8 cellular contexts compared by ENCODE assay signal in the genomic region with DNA sequence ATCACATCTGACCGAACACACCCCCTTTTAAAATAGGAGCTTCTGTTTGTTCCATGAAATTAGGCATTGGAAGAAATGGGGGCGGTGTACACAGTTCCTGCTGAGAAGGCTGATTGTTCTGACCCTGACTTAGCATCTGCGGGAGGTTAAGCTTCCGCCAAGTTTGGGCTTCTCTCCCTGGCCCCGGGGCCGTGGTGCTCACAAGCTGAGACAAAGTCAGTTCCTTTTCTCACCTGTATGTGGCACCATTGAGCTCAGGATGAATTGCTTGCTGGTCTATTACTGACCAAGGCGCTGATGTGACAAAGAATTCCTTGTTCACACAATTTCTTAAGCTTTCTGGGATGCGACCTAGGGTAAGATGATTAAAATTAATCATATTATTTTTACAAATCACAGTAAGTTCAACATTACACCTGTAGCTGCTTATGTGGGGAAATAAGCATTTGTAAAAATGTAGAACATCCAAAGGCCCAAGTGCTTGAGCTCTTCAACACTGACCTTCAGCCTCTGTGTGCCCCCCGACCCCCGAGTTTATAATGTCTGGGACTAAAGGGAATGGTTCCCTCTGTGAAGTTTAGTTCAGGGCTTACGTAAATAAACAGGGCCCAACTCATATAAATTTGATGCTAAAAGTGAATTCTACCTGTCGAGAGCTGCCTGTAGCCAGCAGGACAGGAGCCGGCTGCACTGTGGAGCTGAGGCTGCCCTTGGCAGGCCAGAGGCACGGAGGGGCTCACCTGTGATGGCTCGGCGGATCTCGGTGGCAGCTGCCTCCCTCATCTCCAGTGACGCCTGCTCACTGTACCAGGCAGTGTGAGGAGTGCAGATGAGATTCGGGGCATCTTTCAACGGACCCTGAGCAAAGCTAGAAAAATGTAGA. TPM values are rescaled to one million over a fixed set of nuclear protein-coding genes. Genes with fewer than 3 reads are reported as not detected.
DNase-seq lines count a peak whose midpoint lies in the region; ATAC-seq, FAIRE-seq and TF ChIP-seq lines count a peak whose summit lies in the region.

No MANE protein-coding gene starts in this region.

- peaks cover 33% of the 10 kb centered on the region for H3K36me3 ChIP-seq in GM23248 (ENCODE audit: low read depth)
- no peaks in the 10 kb centered on the region for H3K36me3 ChIP-seq in GM12878 (ENCODE audit: control insufficient read depth in 2 of 2, insufficient read depth in 2 of 2, low read length in 1 of 2)

- CTCF ChIA-PET in GM12878 (lab: Yijun Ruan, JAX): interaction anchor here (0.8 to 2.7 kb wide), 23 partner anchors 9 to 637 kb away, joined by 3 to 13 read pairs (median 4); no protein-coding TSS in a partner anchor

- H3K27me3 ChIP-seq in GM23248 (replicated peaks; ENCODE audit: insufficient read depth) (no peaks in the 10 kb centered on the region), GM12878 (replicated peaks in 1 of 2; ENCODE audit: control insufficient read depth in 2 of 2, insufficient read depth in 2 of 2, low read length in 1 of 2) (no peaks in the 10 kb centered on the region)

- peak; percentile 29 to 52 (median 49) for TF ChIP-seq CTCF in GM12878 (IDR thresholded peaks at IDR 0.05 in 2 of 3, conservative IDR thresholded peaks at IDR 0.05 in 1 of 3; ENCODE audit: control insufficient read depth in 2 of 3, extremely low read depth in 1 of 3, insufficient read depth in 1 of 3, low read depth in 3 of 3, low read length in 3 of 3)

- no TSS peak for BruUV-seq in GM12878 (replicated peaks; lab: Mats Ljungman, UMichigan)

- DNase-seq in NCI-H1417 (lab: John Stamatoyannopoulos, UW) (peak; percentile 7 to 51 (median 18)), NCI-H1417 treated with DMSO at 0.1 percent for 48 hours (lab: John Stamatoyannopoulos, UW) (no peak), GM23248 (peak; percentile 80), NCI-H226 (peak; percentile 3), GM12878 (ENCODE audit: low read depth, low spot score) (no peak), iPS-NIHi7 (ENCODE audit: extremely low spot score) (peak; percentile 48), smooth muscle cell of the brain vasculature (ENCODE audit: low read depth, low spot score) (peak; percentile 36)

- H3K9me3 ChIP-seq in GM23248 (ENCODE audit: low read depth): no peaks in the 10 kb centered on the region
- H3K9me3 ChIP-seq in GM12878 (replicated peaks; ENCODE audit: control insufficient read depth, insufficient read depth, low read length): no peaks in the 10 kb centered on the region

- no peak for FAIRE-seq in GM12878 (lab: Jason Lieb, UNC)

- H3K4me3 ChIP-seq in GM23248 (no peak overlapping the region), GM12878 (no peak overlapping the region)

- H4K20me1 ChIP-seq in GM23248 (ENCODE audit: insufficient read depth) (no peaks in the 10 kb centered on the region), GM12878 (ENCODE audit: control insufficient read depth, insufficient read depth) (no peaks in the 10 kb centered on the region)

- in situ Hi-C loops in GM23248 (cut with MboI): no loop called here
- in situ Hi-C loops in GM12878 (cut with MboI): no loop called here

- RAD21 ChIA-PET in GM12878 (lab: Charles Lee; ENCODE audit: unreplicated experiment): interaction anchor here (0.8 to 1.4 kb wide), 4 partner anchors 22 to 113 kb away, joined by 3 to 6 read pairs (median 3); no protein-coding TSS in a partner anchor

- H2AFZ ChIP-seq in GM23248 (no peak overlapping the region), GM12878 (ENCODE audit: control insufficient read depth, low read depth, low read length) (no peak overlapping the region)

- H3K9ac ChIP-seq in GM23248 (no peak overlapping the region), GM12878 (ENCODE audit: control insufficient read depth, insufficient read depth, low read length) (no peak overlapping the region)

- H3K4me2 ChIP-seq in GM23248 (ENCODE audit: unreplicated experiment) (no peak overlapping the region), GM12878 (ENCODE audit: control insufficient read depth, insufficient read depth) (no peak overlapping the region)

- H3K4me1 ChIP-seq in GM23248 (ENCODE audit: insufficient read depth) (peaks cover 6% of the 10 kb centered on the region; the same call in 1 of the 2 replicates), GM12878 (ENCODE audit: control insufficient read depth, insufficient read depth, low read length) (peaks cover 9% of the 10 kb centered on the region)

- peak; percentile 33 for TF ChIP-seq RAD21 in GM12878 (IDR thresholded peaks at IDR 0.05; ENCODE audit: insufficient read depth, low read depth, low read length)

- TF ChIP-seq POLR2A in GM12878 (IDR thresholded peaks at IDR 0.05; ENCODE audit: low read depth, low read length): no peak

- peaks cover 58% of the 10 kb centered on the region for H3F3A ChIP-seq in GM23248 (ENCODE audit: insufficient read depth)

- peaks cover 7% of the 10 kb centered on the region; the same call in 1 of the 2 replicates for H3K79me2 ChIP-seq in GM23248 (ENCODE audit: insufficient read depth)
- no peaks in the 10 kb centered on the region for H3K79me2 ChIP-seq in GM12878 (ENCODE audit: control insufficient read depth, insufficient read depth, low read length)

- H3K27ac ChIP-seq in GM23248 (peak overlapping the region; percentile 14; the same call in 1 of the 2 replicates), GM12878 (ENCODE audit: control insufficient read depth, insufficient read depth) (no peak overlapping the region)

- no peaks in the 10 kb centered on the region for H3K9me2 ChIP-seq in GM23248 (ENCODE audit: insufficient read depth)

- SMC1A ChIA-PET in GM12878 (lab: Charles Lee; ENCODE audit: uncharacterized antibody, unreplicated experiment): interaction anchor here (0.8 to 1.6 kb wide), 5 partner anchors 15 to 77 kb away, joined by 3 to 6 read pairs (median 4); no protein-coding TSS in a partner anchor

- intact Hi-C loops in GM12878 (cut with micrococcal nuclease; ENCODE audit: unreplicated experiment): no loop called here

- ATAC-seq in GM12878 (peak; percentile 85), HG03439 (IDR thresholded peaks at IDR 0.05; ENCODE audit: unreplicated experiment) (no peak)

- no peak for TF ChIP-seq EP300 in GM12878 (IDR thresholded peaks at IDR 0.05; ENCODE audit: borderline replicate concordance in 1 of 2, control insufficient read depth in 1 of 2, low read depth in 2 of 2, low read length in 2 of 2)

- WGBS in GM23248 (ENCODE audit: low coverage in 1 of 2, low lambda C conversion rate in 2 of 2, missing lambda C conversion rate in 2 of 2), 2 experiments: 57 to 59% methylated on average over 19 to 20 of the region's 20 CpGs
- WGBS in GM12878 (ENCODE audit: insufficient coverage, insufficient replicate concordance, low lambda C conversion rate, missing lambda C conversion rate): 65% methylated on average over 20 of the region's 20 CpGs

- POLR2A ChIA-PET in GM12878 (lab: Charles Lee): no interaction called here

TF ChIP-seq in GM12878, 131 proteins besides CTCF, POLR2A, EP300 and RAD21:
- 0 out of 2 replicates have a peak, but pooled peaks have one; percentile 8 for TF ChIP-seq SMC3 (IDR thresholded peaks at IDR 0.05; ENCODE audit: borderline replicate concordance, low read length)
- TF ChIP-seq CBFB (IDR thresholded peaks at IDR 0.05; ENCODE audit: low read depth): 0 out of 2 replicates have a peak, but pooled peaks have one; percentile 16
- no peak for TF ChIP-seq TCF7 (IDR thresholded peaks at IDR 0.05; ENCODE audit: borderline replicate concordance)

RNA-seq across cellular contexts. Expression of gene ZRANB1, which starts 50.8 kb away (rescaled TPM):
- 21.9 and 36.5 TPM in 2 replicates for total RNA-seq in GM23248 (2014; rRNA removed; shearing (Covaris generic))
- polyA plus RNA-seq in GM23248 (2016; fragmentation: Nextera tagmentation; extraction: Ambion mirVana) (6.0 and 6.6 TPM in 2 replicates), GM12878 (2011; rRNA removed) (8.9 and 10.7 TPM in 2 replicates), GM12878 (2014; fragmentation: Illumina TruSeq; extraction: Trizol) (8.1 and 10.1 TPM in 2 replicates), GM12878 (2014; fragmentation: Nextera tagmentation; extraction: Ambion mirVana) (1 to 10 TPM; 2.2 to 2.8 TPM), GM12878 (2014; rRNA removed) (4.4 and 4.5 TPM in 2 replicates), GM12878 (2016; fragmentation: Nextera tagmentation; extraction: Ambion mirVana) (1 to 10 TPM; 1.7 to 4.4 TPM)
- total RNA-seq in GM12878 (2013; cell fraction: nucleolus; rRNA removed): 28.5 and 30.5 TPM in 2 replicates
- total RNA-seq in GM12878 (2014; rRNA removed) (8.2 and 9.4 TPM in 2 replicates), GM12878 (2014; rRNA removed; fragmentation: Illumina TruSeq; extraction: Trizol) (11.8 and 11.9 TPM in 2 replicates), GM12878 (2021) (8.2 and 8.4 TPM in 2 replicates)
- polyA plus RNA-seq in GM12878 (2011; ENCODE audit: low read depth): 6.2 TPM
- 3.8 and 5.2 TPM in 2 replicates for polyA plus RNA-seq in GM12878 (2011; cell fraction: cytosol; rRNA removed)
- 4.4 and 5.0 TPM in 2 replicates for polyA plus RNA-seq in GM12878 (2011; cell fraction: nucleus; rRNA removed)
- 7.1 and 8.8 TPM in 2 replicates for polyA plus RNA-seq in GM12878 (2012)
- 15.9 and 20.8 TPM in 2 replicates for polyA minus RNA-seq in GM12878 (2011; rRNA and poly(A)+ RNA removed)
- polyA minus RNA-seq in GM12878 (2011; cell fraction: cytosol; rRNA and poly(A)+ RNA removed): 7.4 and 7.6 TPM in 2 replicates
- 5.9 and 7.7 TPM in 2 replicates for polyA minus RNA-seq in GM12878 (2011; cell fraction: nucleus; rRNA and poly(A)+ RNA removed)

Comparison
In these comparisons a context has a peak if more than half of its experiments do, and no peak if none do; other contexts are left out.
1. DNase-seq: peak in NCI-H1417 (3 of 3), GM23248 (single experiment), NCI-H226 (single experiment), iPS-NIHi7 (single experiment) and smooth muscle cell of the brain vasculature (single experiment); none in NCI-H1417 treated with DMSO at 0.1 percent for 48 hours (single experiment) and GM12878 (single experiment).